34 cellular contexts compared by ENCODE assay signal in the genomic region with DNA sequence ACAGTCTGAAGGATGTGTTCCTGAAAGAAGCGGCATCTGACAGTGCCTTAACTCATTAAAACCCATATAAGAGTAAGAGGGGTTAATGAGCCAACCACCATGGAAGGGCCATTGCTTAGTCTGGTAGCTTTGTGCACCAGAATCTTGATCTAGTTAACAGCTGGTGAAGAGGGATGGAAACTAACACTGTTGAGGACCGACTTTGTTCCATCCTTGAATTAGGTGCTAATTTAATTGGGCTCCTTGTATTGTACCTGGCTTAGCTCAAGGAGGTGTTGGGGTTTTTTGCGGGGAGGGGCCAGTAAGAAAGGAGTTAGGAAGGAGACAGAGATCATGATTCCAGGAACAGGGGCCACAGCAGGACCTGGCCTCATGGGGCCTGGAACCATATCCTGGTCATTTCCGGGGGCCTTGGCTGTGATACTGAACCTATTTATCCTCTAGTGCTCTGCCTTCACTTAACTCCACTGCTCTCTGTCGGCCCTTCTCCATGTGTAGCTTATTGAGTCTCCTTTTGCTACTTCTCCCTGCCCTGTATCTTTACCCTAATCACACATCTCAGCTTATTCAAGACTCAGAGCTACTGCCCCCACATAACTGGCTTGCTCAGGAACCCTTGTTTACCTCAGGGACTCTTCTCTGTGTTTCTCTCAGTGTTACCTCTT.
"Had no signal": no experiment of that assay in that cellular context is flagged by ENCODE, and none has a peak within 500 bp of the region (broad histone marks: within the 10 kb centered on the region; RNA-seq: fewer than 3 reads in every experiment).

No MANE protein-coding gene starts in this region.

- H3K27me3 ChIP-seq: adrenal gland, body of pancreas, brain microvascular endothelial cell, breast epithelium had no signal

- H3K36me3 Mint-ChIP-seq: activated CD4-positive, alpha-beta memory T cell treated with anti-CD3 and anti-CD28 coated beads for 36 hours; activated naive CD4-positive, alpha-beta T cell treated with anti-CD3 and anti-CD28 coated beads, Interleukin-2, amount 50 U/mL, for 72 hours; activated naive CD8-positive, alpha-beta T cell treated with anti-CD3 and anti-CD28 coated beads for 36 hours; T-cell had no signal

- H3K36me3 ChIP-seq: adrenal gland, brain microvascular endothelial cell, breast epithelium had no signal

- H3K9me3 ChIP-seq: adrenal gland, body of pancreas, breast epithelium had no signal

- H3K27ac ChIP-seq: adrenal gland, body of pancreas, brain microvascular endothelial cell, breast epithelium, VCaP had no signal

- H3K9me3 Mint-ChIP-seq: activated B cell treated with CpG ODN at 0.5 μM for 24 hours; activated CD4-positive, alpha-beta memory T cell treated with anti-CD3 and anti-CD28 coated beads for 36 hours; activated CD4-positive, alpha-beta T cell treated with anti-CD3 and anti-CD28 coated beads, Interleukin-2, amount 10 ng/mL, durations not matched to agents 24 days and 14 days; activated CD8-positive, alpha-beta T cell treated with anti-CD3 and anti-CD28 coated beads for 36 hours; activated naive CD4-positive, alpha-beta T cell treated with anti-CD3 and anti-CD28 coated beads for 36 hours; activated naive CD4-positive, alpha-beta T cell treated with anti-CD3 and anti-CD28 coated beads, Interleukin-2, amount 50 U/mL, for 72 hours; activated naive CD8-positive, alpha-beta T cell treated with anti-CD3 and anti-CD28 coated beads for 36 hours; activated T-cell treated with anti-CD3 and anti-CD28 coated beads, Interleukin-2, amount 50 U/mL, for 4 hours; activated T-cell treated with anti-CD3 and anti-CD28 coated beads, Interleukin-2, amount 50 U/mL, for 72 hours; activated T-helper 1 cell treated with anti-CD3 and anti-CD28 coated beads, Interleukin-12 subunit alpha, Interleukin-12 subunit beta, Interleukin-2, Interleukin-4 antibody, amounts not matched to agents 30 ng/mL and 10 ng/mL and 1 ng/mL, durations not matched to agents 14 hours and 24 hours and 36 hours had no signal

- DNase-seq: activated B cell treated with CpG ODN at 0.5 μM for 24 hours; activated CD4-positive, alpha-beta memory T cell treated with anti-CD3 and anti-CD28 coated beads for 36 hours; activated CD4-positive, alpha-beta T cell treated with anti-CD3 and anti-CD28 coated beads for 4 hours; activated CD4-positive, alpha-beta T cell treated with anti-CD3 and anti-CD28 coated beads, Interleukin-2, amount 10 ng/mL, durations not matched to agents 24 days and 14 days; activated CD4-positive, alpha-beta T cell treated with anti-CD3 and anti-CD28 coated beads, Interleukin-2, amount 50 U/mL, for 1 hour; activated CD4-positive, alpha-beta T cell treated with anti-CD3 and anti-CD28 coated beads, Interleukin-2, amount 50 U/mL, for 4 hours; activated CD4-positive, CD25-positive, alpha-beta regulatory T cell treated with anti-CD3 and anti-CD28 coated beads, Interleukin-2, amount 50 U/mL, for 72 hours; activated CD8-positive, alpha-beta memory T cell treated with anti-CD3 and anti-CD28 coated beads, Interleukin-2, amount 50 U/mL, for 4 hours; activated CD8-positive, alpha-beta T cell treated with anti-CD3 and anti-CD28 coated beads for 36 hours; activated effector memory CD4-positive, alpha-beta T cell treated with anti-CD3 and anti-CD28 coated beads, Interleukin-2, amount 50 U/mL, for 16 hours; activated gamma-delta T cell treated with Interleukin-2 at 50 U/mL for 16 hours; activated naive CD4-positive, alpha-beta T cell; activated naive CD4-positive, alpha-beta T cell treated with anti-CD3 and anti-CD28 coated beads for 36 hours; activated naive CD4-positive, alpha-beta T cell treated with anti-CD3 and anti-CD28 coated beads, Interleukin-2, amount 50 U/mL, for 16 hours; activated naive CD8-positive, alpha-beta T cell treated with anti-CD3 and anti-CD28 coated beads for 36 hours; activated T-cell treated with anti-CD3 and anti-CD28 coated beads for 4 hours; activated T-cell treated with anti-CD3 and anti-CD28 coated beads, Interleukin-2, amount 50 U/mL, for 1 hour; activated T-cell treated with anti-CD3 and anti-CD28 coated beads, Interleukin-2, amount 50 U/mL, for 4 hours; activated T-cell treated with anti-CD3 and anti-CD28 coated beads, Interleukin-2, amount 50 U/mL, for 72 hours; adrenal gland; amniotic stem cell; aorta; body of pancreas; brain microvascular endothelial cell; central memory CD4-positive, alpha-beta T cell; T-cell; T-helper 17 cell had no signal

- H3K4me1 Mint-ChIP-seq: activated B cell treated with CpG ODN at 0.5 μM for 24 hours; activated CD4-positive, alpha-beta T cell treated with anti-CD3 and anti-CD28 coated beads, Interleukin-2, amount 10 ng/mL, durations not matched to agents 24 days and 14 days; activated naive CD8-positive, alpha-beta T cell treated with anti-CD3 and anti-CD28 coated beads for 36 hours; activated T-helper 17 cell treated with anti-CD3 and anti-CD28 coated beads, Interleukin-2, amount 50 U/mL, for 72 hours; T-cell; T-helper 17 cell had no signal

- H3K4me3 Mint-ChIP-seq: activated B cell treated with CpG ODN at 0.5 μM for 24 hours; activated CD4-positive, alpha-beta memory T cell treated with anti-CD3 and anti-CD28 coated beads for 36 hours; activated CD4-positive, alpha-beta T cell treated with anti-CD3 and anti-CD28 coated beads, Interleukin-2, amount 10 ng/mL, durations not matched to agents 24 days and 14 days; activated CD8-positive, alpha-beta T cell treated with anti-CD3 and anti-CD28 coated beads for 36 hours; activated naive CD4-positive, alpha-beta T cell treated with anti-CD3 and anti-CD28 coated beads for 36 hours; activated naive CD8-positive, alpha-beta T cell treated with anti-CD3 and anti-CD28 coated beads for 36 hours; activated T-cell treated with anti-CD3 and anti-CD28 coated beads, Interleukin-2, amount 50 U/mL, for 4 hours; activated T-cell treated with anti-CD3 and anti-CD28 coated beads, Interleukin-2, amount 50 U/mL, for 72 hours; activated T-helper 1 cell treated with anti-CD3 and anti-CD28 coated beads, Interleukin-12 subunit alpha, Interleukin-12 subunit beta, Interleukin-2, Interleukin-4 antibody, amounts not matched to agents 30 ng/mL and 10 ng/mL and 1 ng/mL, durations not matched to agents 14 hours and 24 hours and 36 hours; activated T-helper 17 cell treated with anti-CD3 and anti-CD28 coated beads, Interleukin-2, amount 50 U/mL, for 72 hours; T-cell; T-helper 17 cell had no signal

- H3K27ac Mint-ChIP-seq: activated B cell treated with CpG ODN at 0.5 μM for 24 hours; activated CD4-positive, alpha-beta memory T cell treated with anti-CD3 and anti-CD28 coated beads for 36 hours; activated CD4-positive, alpha-beta T cell treated with anti-CD3 and anti-CD28 coated beads, Interleukin-2, amount 10 ng/mL, durations not matched to agents 24 days and 14 days; activated CD8-positive, alpha-beta T cell treated with anti-CD3 and anti-CD28 coated beads for 36 hours; activated naive CD4-positive, alpha-beta T cell treated with anti-CD3 and anti-CD28 coated beads for 36 hours; activated naive CD4-positive, alpha-beta T cell treated with anti-CD3 and anti-CD28 coated beads, Interleukin-2, amount 50 U/mL, for 72 hours; activated naive CD8-positive, alpha-beta T cell treated with anti-CD3 and anti-CD28 coated beads for 36 hours; activated T-helper 1 cell treated with anti-CD3 and anti-CD28 coated beads, Interleukin-12 subunit alpha, Interleukin-12 subunit beta, Interleukin-2, Interleukin-4 antibody, amounts not matched to agents 30 ng/mL and 10 ng/mL and 1 ng/mL, durations not matched to agents 14 hours and 24 hours and 36 hours; activated T-helper 17 cell treated with anti-CD3 and anti-CD28 coated beads, Interleukin-2, amount 50 U/mL, for 72 hours; T-cell; T-helper 17 cell had no signal

- H3K4me1 ChIP-seq: body of pancreas, breast epithelium had no signal

- FAIRE-seq: astrocyte, TTC549 had no signal

- ATAC-seq: activated CD8-positive, alpha-beta T cell treated with anti-CD3 and anti-CD28 coated beads for 36 hours; activated naive CD4-positive, alpha-beta T cell treated with anti-CD3 and anti-CD28 coated beads, Interleukin-2, amount 50 U/mL, for 72 hours; activated T-cell treated with anti-CD3 and anti-CD28 coated beads, Interleukin-2, amount 50 U/mL, for 4 hours; activated T-cell treated with anti-CD3 and anti-CD28 coated beads, Interleukin-2, amount 50 U/mL, for 72 hours; activated T-helper 17 cell treated with anti-CD3 and anti-CD28 coated beads, Interleukin-2, amount 50 U/mL, for 72 hours; body of pancreas; T-cell; T-helper 17 cell had no signal

- H3K4me3 ChIP-seq: adrenal gland, body of pancreas, breast epithelium had no signal
